In genomic region chr6:154213782-154214181, GRCh38 we compare ENCODE assay signal across 20 cellular contexts.
DNase-seq lines count a peak whose midpoint lies in the region; ATAC-seq lines count a peak whose summit lies in the region.
"Had no signal": no experiment of that assay in that cellular context is flagged by ENCODE, and none has a peak within 500 bp of the region (broad histone marks: within the 10 kb centered on the region; RNA-seq: fewer than 3 reads in every experiment).

No MANE protein-coding gene starts in this region.

- H4K20me1 ChIP-seq in BLaER1, result no peaks in the 10 kb centered on the region

- CTCF ChIA-PET in activated CD4-positive, alpha-beta memory T cell treated with anti-CD3 and anti-CD28 coated beads for 36 hours (lab: Charles Lee), result interaction anchor here (1.3 to 1.5 kb wide), 2 partner anchors 59 to 63 kb away, joined by 3 read pairs; no protein-coding TSS in a partner anchor

- H2AK5ac ChIP-seq in trophoblast cell (ENCODE audit: low read length), result no peak overlapping the region

- H3K36me3 ChIP-seq in BLaER1, result no peaks in the 10 kb centered on the region
- no peaks in the 10 kb centered on the region for H3K36me3 ChIP-seq in trophoblast cell (ENCODE audit: control insufficient read depth in 1 of 2, insufficient read depth in 2 of 2, low read length in 2 of 2)

- POLR2A ChIA-PET in activated CD4-positive, alpha-beta memory T cell treated with anti-CD3 and anti-CD28 coated beads for 36 hours (lab: Charles Lee), result interaction anchor here (1.3 kb wide), 1 partner anchor 16 kb away, joined by 3 read pairs; no protein-coding TSS in a partner anchor

- H2BK12ac ChIP-seq in trophoblast cell (ENCODE audit: low read length), result no peak overlapping the region

- H3K4me3 Mint-ChIP-seq in activated CD4-positive, alpha-beta memory T cell treated with anti-CD3 and anti-CD28 coated beads for 36 hours, result no peak overlapping the region
- H3K4me3 Mint-ChIP-seq: B cell; CD14-positive monocyte; CD4-positive, alpha-beta memory T cell had no signal

- H3K4ac ChIP-seq in trophoblast cell (ENCODE audit: low read depth, low read length), result no peak overlapping the region

- H2AFZ ChIP-seq in trophoblast cell (ENCODE audit: insufficient read depth, low read length, poor library complexity), result no peak overlapping the region
- H2AFZ ChIP-seq: GM23248 had no signal

- peaks cover 27% of the 10 kb centered on the region for H3K4me1 ChIP-seq in BLaER1
- no peaks in the 10 kb centered on the region for H3K4me1 ChIP-seq in trophoblast cell (ENCODE audit: control insufficient read depth in 1 of 2, insufficient read depth in 2 of 2, low read length in 2 of 2)

- no peak overlapping the region for H3K27ac Mint-ChIP-seq in activated CD4-positive, alpha-beta memory T cell treated with anti-CD3 and anti-CD28 coated beads for 36 hours
- H3K27ac Mint-ChIP-seq: B cell had no signal

- H2BK120ac ChIP-seq in trophoblast cell (ENCODE audit: insufficient read depth, low read length, poor library complexity), result no peak overlapping the region

- no CpG with 5 or more reads among the region's 3 CpGs for WGBS in trophoblast cell (ENCODE audit: extremely low coverage, insufficient coverage, insufficient read length)

- H3K27ac ChIP-seq in BLaER1 (no peak overlapping the region), trophoblast cell (ENCODE audit: low read depth, low read length) (no peak overlapping the region)
- H3K27ac ChIP-seq: BLaER1 treated with 17β-estradiol and CSF1 and Interleukin-3, amounts not matched to agents 10 nM and 100 nM; GM23248 had no signal

- H3K9ac ChIP-seq in BLaER1 (no peak overlapping the region), trophoblast cell (ENCODE audit: low read length) (no peak overlapping the region)
- H3K9ac ChIP-seq: BLaER1 treated with 17β-estradiol and CSF1 and Interleukin-3, amounts not matched to agents 10 nM and 100 nM; GM23248 had no signal

- H3K79me2 ChIP-seq in trophoblast cell (ENCODE audit: control insufficient read depth, insufficient read depth, low read length, poor library complexity), result no peaks in the 10 kb centered on the region

- H3K27me3 ChIP-seq in BLaER1 (no peaks in the 10 kb centered on the region), trophoblast cell (ENCODE audit: insufficient read depth, low read length) (no peaks in the 10 kb centered on the region)
- H3K27me3 ChIP-seq: BLaER1 treated with 17β-estradiol and CSF1 and Interleukin-3, amounts not matched to agents 10 nM and 100 nM had no signal

- H3K4me2 ChIP-seq in BLaER1 (0 out of 2 replicates have a peak overlapping the region, but pooled peaks have one; percentile 2), trophoblast cell (ENCODE audit: low read length) (no peak overlapping the region)

- no peak overlapping the region for H3K18ac ChIP-seq in trophoblast cell (ENCODE audit: low read length)

- H4K8ac ChIP-seq in trophoblast cell (ENCODE audit: low read depth, low read length), result no peak overlapping the region

- H3K36me3 Mint-ChIP-seq in activated CD4-positive, alpha-beta memory T cell treated with anti-CD3 and anti-CD28 coated beads for 36 hours, result peaks cover 28% of the 10 kb centered on the region

- H3K23ac ChIP-seq in trophoblast cell (ENCODE audit: low read length), result no peak overlapping the region

- H3K9me3 ChIP-seq in BLaER1, result no peaks in the 10 kb centered on the region
- no peaks in the 10 kb centered on the region for H3K9me3 ChIP-seq in trophoblast cell (ENCODE audit: insufficient read depth, low read depth, low read length)

- H4K91ac ChIP-seq in trophoblast cell (ENCODE audit: low read depth, low read length), result no peak overlapping the region

- H3K4me1 Mint-ChIP-seq in activated CD4-positive, alpha-beta memory T cell treated with anti-CD3 and anti-CD28 coated beads for 36 hours (ENCODE audit: low read depth), result peaks cover 47% of the 10 kb centered on the region
- H3K4me1 Mint-ChIP-seq: B cell had no signal

- no peaks in the 10 kb centered on the region for H3K9me3 Mint-ChIP-seq in activated CD4-positive, alpha-beta memory T cell treated with anti-CD3 and anti-CD28 coated beads for 36 hours
- H3K9me3 Mint-ChIP-seq: CD14-positive monocyte had no signal

- intact Hi-C loops in activated CD4-positive, alpha-beta memory T cell treated with anti-CD3 and anti-CD28 coated beads for 36 hours (cut with micrococcal nuclease), result no loop called here

- peak; percentile 20 for DNase-seq in Ammon's horn (ENCODE audit: low spot score)
- DNase-seq in NCI-H526 (lab: John Stamatoyannopoulos, UW), result peak; percentile 55 to 57
- DNase-seq in trophoblast cell, result peak; percentile 76 to 84
- DNase-seq in NCI-H2196 treated with DMSO at 0.1 percent for 48 hours (lab: John Stamatoyannopoulos, UW; ENCODE audit: unreplicated experiment), result no peak
- no peak for DNase-seq in activated CD4-positive, alpha-beta memory T cell treated with anti-CD3 and anti-CD28 coated beads for 36 hours
- DNase-seq in KG1 (lab: John Stamatoyannopoulos, UW), result no peak
- DNase-seq: Calu3; CD4-positive, alpha-beta memory T cell; COR-L47; DMS53; DMS79 treated with DMSO at 0.1 percent for 48 hours; GF-D8; GM23248; H7; HCEC 1CT had no signal

- no peak overlapping the region for H3K14ac ChIP-seq in trophoblast cell (ENCODE audit: low read length)

- no peak overlapping the region for H4K12ac ChIP-seq in trophoblast cell (ENCODE audit: low read depth, low read length)

- H3K27me3 Mint-ChIP-seq in activated CD4-positive, alpha-beta memory T cell treated with anti-CD3 and anti-CD28 coated beads for 36 hours, result no peaks in the 10 kb centered on the region
- H3K27me3 Mint-ChIP-seq: B cell; CD4-positive, alpha-beta memory T cell had no signal

- H3K79me1 ChIP-seq in trophoblast cell (ENCODE audit: low read length), result no peaks in the 10 kb centered on the region

- H3K4me3 ChIP-seq in BLaER1 (no peak overlapping the region), trophoblast cell (ENCODE audit: low read depth, low read length) (no peak overlapping the region)
- H3K4me3 ChIP-seq: BLaER1 treated with 17β-estradiol and CSF1 and Interleukin-3, amounts not matched to agents 10 nM and 100 nM; GM23248 had no signal

- H2BK5ac ChIP-seq in trophoblast cell (ENCODE audit: low read depth, low read length, poor library complexity), result no peak overlapping the region

- ATAC-seq in HG02763 (IDR thresholded peaks at IDR 0.05; ENCODE audit: unreplicated experiment), result no peak

Comparison
In these comparisons a context has a peak if more than half of its experiments do, and no peak if none do; other contexts are left out.
1. DNase-seq: peak in Ammon's horn (single experiment), NCI-H526 (2 of 2) and trophoblast cell (2 of 2); none in NCI-H2196 treated with DMSO at 0.1 percent for 48 hours (single experiment), activated CD4-positive, alpha-beta memory T cell treated with anti-CD3 and anti-CD28 coated beads for 36 hours (single experiment) and KG1 (single experiment).